Comparison of ENCODE assay signal across 1 cellular context in the genomic region with DNA sequence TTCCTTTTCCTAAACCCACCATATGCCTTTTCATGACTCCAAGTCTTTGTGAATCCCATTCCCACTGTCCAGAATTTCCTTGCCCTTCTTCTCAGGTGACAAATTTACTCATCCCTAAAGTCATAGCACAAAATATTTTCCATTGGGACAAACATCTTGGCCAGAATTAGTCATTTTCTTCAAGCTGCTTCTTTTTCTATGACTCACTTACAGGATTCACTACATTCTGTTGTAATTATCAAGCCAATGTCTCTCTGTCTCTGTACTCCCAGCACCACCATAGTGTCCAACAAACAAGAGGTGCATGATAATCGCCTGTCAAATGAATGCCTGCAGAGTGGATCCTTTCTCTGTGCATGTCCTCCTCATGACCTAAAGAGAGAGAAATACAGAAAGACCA.
TF ChIP-seq lines count a peak whose summit lies in the region.

No MANE protein-coding gene starts in this region.

TF ChIP-seq in IMR-90, 13 proteins besides CTCF, POLR2A, EP300 and RAD21 (continued from another document):
- no peak for TF ChIP-seq MXI1 (IDR thresholded peaks at IDR 0.05; ENCODE audit: borderline replicate concordance, low read depth, low read length)
- peak; percentile 75 for TF ChIP-seq FOS (IDR thresholded peaks at IDR 0.05; ENCODE audit: low read depth, low read length)
